10 cellular contexts compared by ENCODE assay signal in genomic region chr2:134657650-134658250, GRCh38.
DNase-seq lines count a peak whose midpoint lies in the region; ATAC-seq and TF ChIP-seq lines count a peak whose summit lies in the region.
"Had no signal": no experiment of that assay in that cellular context is flagged by ENCODE, and none has a peak within 500 bp of the region (broad histone marks: within the 10 kb centered on the region; RNA-seq: fewer than 3 reads in every experiment).

No MANE protein-coding gene starts in this region.

- WGBS in heart left ventricle, 4 donors, result 81 to 84% (median 82%) methylated on average over 12 of the region's 12 CpGs

- no peaks in the 10 kb centered on the region for H3K4me1 ChIP-seq in heart left ventricle
- H3K4me1 ChIP-seq in OCI-LY7 (ENCODE audit: insufficient read depth, low read length, poor library complexity, severe bottlenecking), result no peaks in the 10 kb centered on the region

- BruUV-seq in OCI-LY7 (replicated peaks; lab: Mats Ljungman, UMichigan), result no TSS peak

- H3K9me3 ChIP-seq in heart left ventricle (no peaks in the 10 kb centered on the region), OCI-LY7 (ENCODE audit: low read length) (no peaks in the 10 kb centered on the region)

- CTCF ChIA-PET in OCI-LY7 (lab: Charles Lee; ENCODE audit: unreplicated experiment), result no interaction called here

- TF ChIP-seq CTCF in heart left ventricle (IDR thresholded peaks at IDR 0.05) (peak; percentile 12 to 53 (median 36)), OCI-LY7 (conservative IDR thresholded peaks at IDR 0.05; ENCODE audit: low read length) (peak; percentile 85)

- no peaks in the 10 kb centered on the region for H3K79me2 ChIP-seq in OCI-LY7 (ENCODE audit: insufficient read depth, low read depth, low read length)

- no peak overlapping the region for H3K4me3 ChIP-seq in heart left ventricle
- no peak overlapping the region for H3K4me3 ChIP-seq in OCI-LY7 (ENCODE audit: low read depth, low read length, poor library complexity, severe bottlenecking)

- DNase-seq in heart left ventricle (no peak), left ventricle myocardium superior (no peak), OCI-LY7 (ENCODE audit: low spot score) (peak; percentile 41), iPS-NIHi7 (ENCODE audit: extremely low spot score) (no peak)
- peak; percentile 16 for DNase-seq in effector CD4-positive, alpha-beta T cell
- DNase-seq in stimulated activated naive CD4-positive, alpha-beta T cell treated with Interleukin-2 at 50 U/mL for 16 hours (lab: John Stamatoyannopoulos, UW), result peak; percentile 13
- DNase-seq: anterior cingulate cortex had no signal

- H3K36me3 ChIP-seq in heart left ventricle (no peaks in the 10 kb centered on the region), OCI-LY7 (ENCODE audit: insufficient read depth, low read length) (no peaks in the 10 kb centered on the region)

- intact Hi-C loops in heart left ventricle (cut with DNase I) (loop anchor here in 1 of 10 donors (10.0 kb wide), 1 partner anchor 237 kb away; no protein-coding TSS in a partner anchor), left ventricle myocardium superior (cut with micrococcal nuclease) (no loop called here), OCI-LY7 (cut with micrococcal nuclease; ENCODE audit: unreplicated experiment) (loop anchor here (2.0 to 5.0 kb wide), 3 partner anchors 113 to 240 kb away; no protein-coding TSS in a partner anchor)

- H2AFZ ChIP-seq in OCI-LY7 (ENCODE audit: low read length), result no peak overlapping the region

- no peaks in the 10 kb centered on the region for H4K20me1 ChIP-seq in OCI-LY7 (ENCODE audit: insufficient read depth, low read length)

- H3K27ac ChIP-seq in heart left ventricle (no peak overlapping the region), OCI-LY7 (ENCODE audit: low read depth, low read length, poor library complexity, severe bottlenecking) (no peak overlapping the region)

- no peak for TF ChIP-seq POLR2A in heart left ventricle (IDR thresholded peaks at IDR 0.05)

- H3K4me2 ChIP-seq in OCI-LY7 (ENCODE audit: low read length), result no peak overlapping the region

- ATAC-seq in heart left ventricle (no peak), left ventricle myocardium superior (no peak), HG03460 (IDR thresholded peaks at IDR 0.05; ENCODE audit: unreplicated experiment) (no peak), GM19397 (IDR thresholded peaks at IDR 0.05; ENCODE audit: unreplicated experiment) (no peak)
- ATAC-seq: Right ventricle myocardium inferior had no signal

- H3K27me3 ChIP-seq in heart left ventricle, result peaks cover 0 to 4% (median 0%) of the 10 kb centered on the region in 9 donors

- POLR2A ChIA-PET in OCI-LY7 (lab: Charles Lee), result interaction anchor here (0.5 to 1.1 kb wide), 5 partner anchors 31 to 1705 kb away, joined by 3 to 5 read pairs (median 3); partner anchors contain the start of gene ACMSD

- no peaks in the 10 kb centered on the region for H3K9me2 ChIP-seq in OCI-LY7 (ENCODE audit: insufficient read depth, low read length)

Comparison
In these comparisons a context has a peak if more than half of its experiments do, and no peak if none do; other contexts are left out.
1. DNase-seq: peak in OCI-LY7 (single experiment), effector CD4-positive, alpha-beta T cell (single experiment) and stimulated activated naive CD4-positive, alpha-beta T cell treated with Interleukin-2 at 50 U/mL for 16 hours (single experiment); none in heart left ventricle (0 of 5), left ventricle myocardium superior (single experiment) and iPS-NIHi7 (single experiment).